Comparison of ENCODE assay signal across 2 cellular contexts in genomic region chr16:24978370-24978914, GRCh38.
TF ChIP-seq lines count a peak whose summit lies in the region.

No MANE protein-coding gene starts in this region.

TF ChIP-seq in HepG2, 621 proteins besides CTCF, POLR2A, EP300 and RAD21 (continued from another document):
- no peak for TF ChIP-seq KIAA2018 (CRISPR knock-in tag; IDR thresholded peaks at IDR 0.05; ENCODE audit: borderline replicate concordance)
- TF ChIP-seq ARNT (IDR thresholded peaks at IDR 0.05): no peak
- TF ChIP-seq ZNF3 (CRISPR knock-in tag; IDR thresholded peaks at IDR 0.05): no peak
- no peak for TF ChIP-seq KLF15 (CRISPR knock-in tag; IDR thresholded peaks at IDR 0.05; ENCODE audit: borderline replicate concordance)
- TF ChIP-seq ZFP36L2 (CRISPR knock-in tag; IDR thresholded peaks at IDR 0.05): no peak
- TF ChIP-seq ZNF207 (IDR thresholded peaks at IDR 0.05; ENCODE audit: borderline replicate concordance): no peak
- TF ChIP-seq ZBTB34 (CRISPR knock-in tag; IDR thresholded peaks at IDR 0.05): no peak
- TF ChIP-seq POGK (CRISPR knock-in tag; conservative IDR thresholded peaks at IDR 0.05): no peak
- no peak for TF ChIP-seq GZF1 (CRISPR knock-in tag; IDR thresholded peaks at IDR 0.05)
- TF ChIP-seq NFATC3 (CRISPR knock-in tag; IDR thresholded peaks at IDR 0.05): no peak
- TF ChIP-seq ELF1 (CRISPR knock-in tag; IDR thresholded peaks at IDR 0.05): no peak
- no peak for TF ChIP-seq TCF7 (IDR thresholded peaks at IDR 0.05; ENCODE audit: low read depth)
- TF ChIP-seq U2AF2 (IDR thresholded peaks at IDR 0.05; ENCODE audit: low read depth, low read length): no peak
- no peak for TF ChIP-seq ZNF329 (CRISPR knock-in tag; IDR thresholded peaks at IDR 0.05; ENCODE audit: low read depth)
- no peak for TF ChIP-seq ATF3 (CRISPR knock-in tag; IDR thresholded peaks at IDR 0.05)
- TF ChIP-seq SETDB1 (CRISPR knock-in tag; IDR thresholded peaks at IDR 0.05; ENCODE audit: borderline replicate concordance): no peak
- TF ChIP-seq ZNF781 (CRISPR knock-in tag; IDR thresholded peaks at IDR 0.05; ENCODE audit: borderline replicate concordance, not compliant biosample characterization): no peak
- TF ChIP-seq ZNF224 (CRISPR knock-in tag; IDR thresholded peaks at IDR 0.05): no peak
TF ChIP-seq in HepG2: peak in this region for 0.

TF ChIP-seq in SK-N-SH treated with all-trans-retinoic acid at 6 μM for 48 hours, 23 proteins besides CTCF, POLR2A, EP300 and RAD21 (continued from another document):
- TF ChIP-seq ZC3H10 (CRISPR knock-in tag; IDR thresholded peaks at IDR 0.05) (no peak), CREB5 (CRISPR knock-in tag; IDR thresholded peaks at IDR 0.05; ENCODE audit: low read depth) (no peak), RARB (CRISPR knock-in tag; IDR thresholded peaks at IDR 0.05) (no peak)
